Comparison of ENCODE assay signal across 1 cellular context in the genomic region with DNA sequence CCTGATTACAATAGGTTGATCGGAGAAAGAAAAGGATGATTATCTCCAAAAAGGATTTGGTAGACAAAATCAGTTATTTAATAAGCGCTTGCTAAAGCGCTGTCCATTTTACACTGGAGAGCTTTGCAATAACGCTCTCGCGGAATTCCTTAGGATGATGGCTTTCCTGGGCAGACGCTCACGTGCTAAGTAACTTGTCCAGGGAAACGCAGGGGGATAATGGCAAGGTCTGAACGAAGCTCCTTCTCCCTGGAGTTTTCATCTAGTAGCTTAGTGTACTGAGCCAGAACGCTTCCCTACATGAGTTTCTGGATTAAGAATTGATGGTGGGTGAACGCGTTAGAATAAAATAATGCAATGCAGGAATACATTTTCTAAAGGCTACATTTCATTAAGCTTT.
TF ChIP-seq lines count a peak whose summit lies in the region.

No MANE protein-coding gene starts in this region.

TF ChIP-seq in neural cell, 6 proteins besides CTCF, POLR2A, EP300 and RAD21:
- TF ChIP-seq, protein P1, sequence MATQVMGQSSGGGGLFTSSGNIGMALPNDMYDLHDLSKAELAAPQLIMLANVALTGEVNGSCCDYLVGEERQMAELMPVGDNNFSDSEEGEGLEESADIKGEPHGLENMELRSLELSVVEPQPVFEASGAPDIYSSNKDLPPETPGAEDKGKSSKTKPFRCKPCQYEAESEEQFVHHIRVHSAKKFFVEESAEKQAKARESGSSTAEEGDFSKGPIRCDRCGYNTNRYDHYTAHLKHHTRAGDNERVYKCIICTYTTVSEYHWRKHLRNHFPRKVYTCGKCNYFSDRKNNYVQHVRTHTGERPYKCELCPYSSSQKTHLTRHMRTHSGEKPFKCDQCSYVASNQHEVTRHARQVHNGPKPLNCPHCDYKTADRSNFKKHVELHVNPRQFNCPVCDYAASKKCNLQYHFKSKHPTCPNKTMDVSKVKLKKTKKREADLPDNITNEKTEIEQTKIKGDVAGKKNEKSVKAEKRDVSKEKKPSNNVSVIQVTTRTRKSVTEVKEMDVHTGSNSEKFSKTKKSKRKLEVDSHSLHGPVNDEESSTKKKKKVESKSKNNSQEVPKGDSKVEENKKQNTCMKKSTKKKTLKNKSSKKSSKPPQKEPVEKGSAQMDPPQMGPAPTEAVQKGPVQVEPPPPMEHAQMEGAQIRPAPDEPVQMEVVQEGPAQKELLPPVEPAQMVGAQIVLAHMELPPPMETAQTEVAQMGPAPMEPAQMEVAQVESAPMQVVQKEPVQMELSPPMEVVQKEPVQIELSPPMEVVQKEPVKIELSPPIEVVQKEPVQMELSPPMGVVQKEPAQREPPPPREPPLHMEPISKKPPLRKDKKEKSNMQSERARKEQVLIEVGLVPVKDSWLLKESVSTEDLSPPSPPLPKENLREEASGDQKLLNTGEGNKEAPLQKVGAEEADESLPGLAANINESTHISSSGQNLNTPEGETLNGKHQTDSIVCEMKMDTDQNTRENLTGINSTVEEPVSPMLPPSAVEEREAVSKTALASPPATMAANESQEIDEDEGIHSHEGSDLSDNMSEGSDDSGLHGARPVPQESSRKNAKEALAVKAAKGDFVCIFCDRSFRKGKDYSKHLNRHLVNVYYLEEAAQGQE (IDR thresholded peaks at IDR 0.05; ENCODE audit: borderline replicate concordance): peak; percentile 96
- TF ChIP-seq SMC3 (conservative IDR thresholded peaks at IDR 0.05; ENCODE audit: poor library complexity) (no peak), POLR2AphosphoS5 (IDR thresholded peaks at IDR 0.05) (peak; percentile 42), MXI1 (conservative IDR thresholded peaks at IDR 0.05; ENCODE audit: poor library complexity, severe bottlenecking) (no peak), TAF1 (IDR thresholded peaks at IDR 0.05; ENCODE audit: low read depth) (no peak), EZH2 (IDR thresholded peaks at IDR 0.05; ENCODE audit: borderline replicate concordance, insufficient read depth, low read length, poor library complexity, severe bottlenecking) (no peak)
